Comparison of ENCODE assay signal across 21 cellular contexts in the genomic region with DNA sequence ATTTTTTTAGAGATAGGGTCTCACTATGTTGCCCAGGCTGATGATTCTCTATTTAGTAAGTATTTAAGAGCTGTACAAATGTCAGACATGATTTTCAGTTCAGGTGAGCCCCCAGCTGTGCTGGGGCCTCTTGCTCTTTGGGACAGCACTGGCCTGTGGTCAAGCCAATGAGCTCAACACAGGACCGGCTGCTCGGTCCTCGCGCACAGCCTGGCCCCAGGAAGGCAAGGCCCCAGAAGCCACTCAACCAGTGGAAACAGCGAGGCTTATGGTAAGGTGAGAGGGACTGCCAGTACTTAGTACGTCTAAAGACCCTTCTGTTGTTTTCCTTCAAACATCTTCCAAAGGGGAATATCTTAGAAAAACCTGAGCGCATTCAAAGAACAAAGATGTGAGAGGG.
A peak's percentile ranks its signal among the peaks of the same experiment; 100 is the strongest.
DNase-seq lines count a peak whose midpoint lies in the region; ATAC-seq and TF ChIP-seq lines count a peak whose summit lies in the region.
"Had no signal": no experiment of that assay in that cellular context is flagged by ENCODE, and none has a peak within 500 bp of the region (broad histone marks: within the 10 kb centered on the region; RNA-seq: fewer than 3 reads in every experiment).

No MANE protein-coding gene starts in this region.

- H3K27me3 ChIP-seq in left ventricle myocardium inferior (ENCODE audit: low read depth), result no peaks in the 10 kb centered on the region
- no peaks in the 10 kb centered on the region for H3K27me3 ChIP-seq in endodermal cell (ENCODE audit: control insufficient read depth, insufficient read depth, low read length, poor library complexity, severe bottlenecking)
- H3K27me3 ChIP-seq: BE2C, brain microvascular endothelial cell, foreskin keratinocyte, neutrophil had no signal

- DNase-seq in left ventricle myocardium inferior, result no peak
- DNase-seq in Right ventricle myocardium superior, result no peak
- DNase-seq in endodermal cell, result no peak
- no peak for DNase-seq in nephron progenitor cell
- no peak for DNase-seq in islet precursor cell
- DNase-seq in activated naive CD4-positive, alpha-beta T cell treated with anti-CD3 and anti-CD28 coated beads for 36 hours, result no peak
- DNase-seq: activated CD4-positive, alpha-beta T cell treated with anti-CD3 and anti-CD28 coated beads for 36 hours; activated CD8-positive, alpha-beta memory T cell treated with anti-CD3 and anti-CD28 coated beads, Interleukin-2, amount 10 ng/mL, durations not matched to agents 7 days and 5 days; activated naive CD8-positive, alpha-beta T cell treated with anti-CD3 and anti-CD28 coated beads, Interleukin-2, amount 10 ng/mL, durations not matched to agents 7 days and 5 days; BE2C; brain microvascular endothelial cell; DND-41; foreskin keratinocyte; HCEC 1CT; NCI-H1417 treated with DMSO at 0.1 percent for 48 hours; NCI-H524 treated with DMSO at 0.1 percent for 48 hours; stimulated activated CD4-positive, alpha-beta T cell treated with anti-CD3 and anti-CD28 coated beads, Interleukin-12 subunit alpha, Interleukin-12 subunit beta, amount 100 ng/mL, for 4 hours had no signal

- 84 to 93% methylated on average over 4 to 7 of the region's 7 CpGs for WGBS in endodermal cell (ENCODE audit: insufficient coverage in 1 of 2, insufficient read length in 1 of 2), 2 experiments

- H3K4me3 Mint-ChIP-seq in endodermal cell (no peak overlapping the region), nephron progenitor cell (peak overlapping the region; percentile 28)
- H3K4me3 Mint-ChIP-seq in activated naive CD4-positive, alpha-beta T cell treated with anti-CD3 and anti-CD28 coated beads for 36 hours, result no peak overlapping the region
- H3K4me3 Mint-ChIP-seq: activated CD4-positive, alpha-beta T cell treated with anti-CD3 and anti-CD28 coated beads for 36 hours; activated CD8-positive, alpha-beta memory T cell treated with anti-CD3 and anti-CD28 coated beads, Interleukin-2, amount 10 ng/mL, durations not matched to agents 7 days and 5 days; activated naive CD8-positive, alpha-beta T cell treated with anti-CD3 and anti-CD28 coated beads, Interleukin-2, amount 10 ng/mL, durations not matched to agents 7 days and 5 days; activated T-helper 1 cell treated with anti-CD3 and anti-CD28 coated beads, Interleukin-12 subunit alpha, Interleukin-12 subunit beta, Interleukin-2, Interleukin-4 antibody, amounts not matched to agents 30 ng/mL and 10 ng/mL and 1 ng/mL, durations not matched to agents 14 hours and 24 hours and 36 hours had no signal

- intact Hi-C loops in left ventricle myocardium inferior (cut with micrococcal nuclease), result no loop called here
- intact Hi-C loops in Right ventricle myocardium superior (cut with DNase I), result no loop called here
- intact Hi-C loops in activated naive CD4-positive, alpha-beta T cell treated with anti-CD3 and anti-CD28 coated beads for 36 hours (cut with micrococcal nuclease), result no loop called here

- H3K36me3 ChIP-seq in left ventricle myocardium inferior (no peaks in the 10 kb centered on the region), endodermal cell (ENCODE audit: control insufficient read depth, insufficient read depth, low read length) (no peaks in the 10 kb centered on the region)
- H3K36me3 ChIP-seq: BE2C, brain microvascular endothelial cell, neutrophil had no signal

- TF ChIP-seq CTCF in left ventricle myocardium inferior (IDR thresholded peaks at IDR 0.05; ENCODE audit: borderline replicate concordance) (no peak), endodermal cell (conservative IDR thresholded peaks at IDR 0.05) (no peak), nephron progenitor cell (IDR thresholded peaks at IDR 0.05) (no peak)

- H3K4me1 Mint-ChIP-seq in endodermal cell, result peaks cover 43% of the 10 kb centered on the region
- H3K4me1 Mint-ChIP-seq in nephron progenitor cell, result peaks cover 59% of the 10 kb centered on the region
- no peaks in the 10 kb centered on the region for H3K4me1 Mint-ChIP-seq in activated naive CD4-positive, alpha-beta T cell treated with anti-CD3 and anti-CD28 coated beads for 36 hours (ENCODE audit: low read depth)
- H3K4me1 Mint-ChIP-seq: activated CD4-positive, alpha-beta T cell treated with anti-CD3 and anti-CD28 coated beads for 36 hours; activated CD8-positive, alpha-beta memory T cell treated with anti-CD3 and anti-CD28 coated beads, Interleukin-2, amount 10 ng/mL, durations not matched to agents 7 days and 5 days; activated naive CD8-positive, alpha-beta T cell treated with anti-CD3 and anti-CD28 coated beads, Interleukin-2, amount 10 ng/mL, durations not matched to agents 7 days and 5 days had no signal

- H3K27ac Mint-ChIP-seq in endodermal cell (peak overlapping the region; percentile 85), nephron progenitor cell (peak overlapping the region; percentile 22)
- no peak overlapping the region for H3K27ac Mint-ChIP-seq in activated naive CD4-positive, alpha-beta T cell treated with anti-CD3 and anti-CD28 coated beads for 36 hours
- H3K27ac Mint-ChIP-seq: activated CD4-positive, alpha-beta T cell treated with anti-CD3 and anti-CD28 coated beads for 36 hours; activated CD8-positive, alpha-beta memory T cell treated with anti-CD3 and anti-CD28 coated beads, Interleukin-2, amount 10 ng/mL, durations not matched to agents 7 days and 5 days; activated naive CD8-positive, alpha-beta T cell treated with anti-CD3 and anti-CD28 coated beads, Interleukin-2, amount 10 ng/mL, durations not matched to agents 7 days and 5 days; activated T-helper 1 cell treated with anti-CD3 and anti-CD28 coated beads, Interleukin-12 subunit alpha, Interleukin-12 subunit beta, Interleukin-2, Interleukin-4 antibody, amounts not matched to agents 30 ng/mL and 10 ng/mL and 1 ng/mL, durations not matched to agents 14 hours and 24 hours and 36 hours had no signal

- H3K4me1 ChIP-seq in left ventricle myocardium inferior, result peaks cover 34% of the 10 kb centered on the region
- H3K4me1 ChIP-seq in endodermal cell (ENCODE audit: control insufficient read depth, insufficient read depth, low read length), result peaks cover 14% of the 10 kb centered on the region
- H3K4me1 ChIP-seq: BE2C had no signal

- H3K9ac ChIP-seq in endodermal cell (ENCODE audit: extremely low read depth, low read length, poor library complexity, severe bottlenecking), result no peak overlapping the region

- CTCF ChIA-PET in activated naive CD4-positive, alpha-beta T cell treated with anti-CD3 and anti-CD28 coated beads for 36 hours (lab: Charles Lee), result no interaction called here

- ATAC-seq in Right ventricle myocardium superior (ENCODE audit: poor library complexity) (no peak), HG03175 (IDR thresholded peaks at IDR 0.05; ENCODE audit: unreplicated experiment) (no peak)
- no peak for ATAC-seq in activated CD4-positive, CD25-positive, alpha-beta regulatory T cell treated with anti-CD3 and anti-CD28 coated beads, Interleukin-2, amount 50 U/mL, for 24 hours
- ATAC-seq: activated CD4-positive, alpha-beta T cell treated with anti-CD3 and anti-CD28 coated beads for 36 hours; activated CD8-positive, alpha-beta memory T cell treated with anti-CD3 and anti-CD28 coated beads, Interleukin-2, amount 10 ng/mL, durations not matched to agents 7 days and 5 days; foreskin keratinocyte had no signal

- no peak overlapping the region for H3K4me3 ChIP-seq in left ventricle myocardium inferior
- H3K4me3 ChIP-seq in endodermal cell (ENCODE audit: low read length), result no peak overlapping the region

- H3K27ac ChIP-seq in left ventricle myocardium inferior (replicated peaks), result peak overlapping the region; percentile 62
- peak overlapping the region; percentile 79 for H3K27ac ChIP-seq in endodermal cell (ENCODE audit: low read depth, low read length)
- H3K27ac ChIP-seq: brain microvascular endothelial cell, foreskin keratinocyte, neutrophil had no signal

- H3K9me3 ChIP-seq in left ventricle myocardium inferior (replicated peaks) (no peaks in the 10 kb centered on the region), endodermal cell (ENCODE audit: control insufficient read depth, low read length) (no peaks in the 10 kb centered on the region)
- H3K9me3 ChIP-seq: BE2C, neutrophil had no signal

- no peaks in the 10 kb centered on the region for H3K36me3 Mint-ChIP-seq in endodermal cell (ENCODE audit: low read depth)
- H3K36me3 Mint-ChIP-seq in nephron progenitor cell (ENCODE audit: low read depth), result peaks cover 7% of the 10 kb centered on the region
- no peaks in the 10 kb centered on the region for H3K36me3 Mint-ChIP-seq in activated naive CD4-positive, alpha-beta T cell treated with anti-CD3 and anti-CD28 coated beads for 36 hours (ENCODE audit: low read depth)
- H3K36me3 Mint-ChIP-seq: activated CD8-positive, alpha-beta memory T cell treated with anti-CD3 and anti-CD28 coated beads, Interleukin-2, amount 10 ng/mL, durations not matched to agents 7 days and 5 days; activated naive CD8-positive, alpha-beta T cell treated with anti-CD3 and anti-CD28 coated beads, Interleukin-2, amount 10 ng/mL, durations not matched to agents 7 days and 5 days had no signal

- H3K9me3 Mint-ChIP-seq in endodermal cell, result no peaks in the 10 kb centered on the region
- peaks cover 10% of the 10 kb centered on the region for H3K9me3 Mint-ChIP-seq in nephron progenitor cell
- H3K9me3 Mint-ChIP-seq in activated naive CD4-positive, alpha-beta T cell treated with anti-CD3 and anti-CD28 coated beads for 36 hours, result no peaks in the 10 kb centered on the region
- H3K9me3 Mint-ChIP-seq: activated naive CD8-positive, alpha-beta T cell treated with anti-CD3 and anti-CD28 coated beads, Interleukin-2, amount 10 ng/mL, durations not matched to agents 7 days and 5 days; activated T-helper 1 cell treated with anti-CD3 and anti-CD28 coated beads, Interleukin-12 subunit alpha, Interleukin-12 subunit beta, Interleukin-2, Interleukin-4 antibody, amounts not matched to agents 30 ng/mL and 10 ng/mL and 1 ng/mL, durations not matched to agents 14 hours and 24 hours and 36 hours had no signal

- H3K27me3 Mint-ChIP-seq in endodermal cell (ENCODE audit: insufficient read depth), result no peaks in the 10 kb centered on the region
- peaks cover 4% of the 10 kb centered on the region for H3K27me3 Mint-ChIP-seq in nephron progenitor cell (ENCODE audit: low read depth, poor library complexity)
- H3K27me3 Mint-ChIP-seq in activated naive CD4-positive, alpha-beta T cell treated with anti-CD3 and anti-CD28 coated beads for 36 hours (ENCODE audit: low read depth), result no peaks in the 10 kb centered on the region
- H3K27me3 Mint-ChIP-seq: activated CD4-positive, alpha-beta T cell treated with anti-CD3 and anti-CD28 coated beads for 36 hours; activated CD8-positive, alpha-beta memory T cell treated with anti-CD3 and anti-CD28 coated beads, Interleukin-2, amount 10 ng/mL, durations not matched to agents 7 days and 5 days had no signal
